Comparison of ENCODE assay signal across 29 cellular contexts in genomic region chr2:67341336-67341735, GRCh38.
"Had no signal": no experiment of that assay in that cellular context is flagged by ENCODE, and none has a peak within 500 bp of the region (broad histone marks: within the 10 kb centered on the region; RNA-seq: fewer than 3 reads in every experiment).

No MANE protein-coding gene starts in this region.

- H3K4me2 ChIP-seq: neural progenitor cell had no signal

- H3K27ac Mint-ChIP-seq: natural killer cell; nephron; neural progenitor cell; progenitor cell of endocrine pancreas; stimulated activated effector memory CD8-positive, alpha-beta T cell treated with anti-CD3 and anti-CD28 coated beads, Interleukin-12 subunit alpha, Interleukin-12 subunit beta, amount 100 ng/mL, for 72 hours; stimulated activated naive B cell treated with anti-CD40 and anti-IgM and Interleukin-4, amounts not matched to agents 10 μg/mL and 1 μg/mL and 100 μg/mL, for 72 hours; stimulated activated naive CD8-positive, alpha-beta T cell treated with anti-CD3 and anti-CD28 coated beads, Interleukin-15, amount 100 ng/mL, for 72 hours; type B pancreatic cell had no signal

- DNase-seq: natural killer cell; occipital lobe; ovary; posterior cingulate gyrus; psoas muscle; right cardiac atrium; right lobe of liver; sigmoid colon; small intestine; stimulated activated CD4-positive, alpha-beta T cell treated with anti-CD3 and anti-CD28 coated beads, Interleukin-15, amount 100 ng/mL, for 24 hours; stimulated activated CD4-positive, alpha-beta T cell treated with anti-CD3 and anti-CD28 coated beads, Interleukin-2, amount 100 ng/mL, for 24 hours; stimulated activated CD4-positive, alpha-beta T cell treated with anti-CD3 and anti-CD28 coated beads, Interleukin-2, amount 100 ng/mL, for 48 hours; stimulated activated CD4-positive, alpha-beta T cell treated with anti-CD3 and anti-CD28 coated beads, Interleukin-4, amount 100 ng/mL, for 24 hours; stimulated activated naive B cell treated with anti-CD40 and anti-IgM and Interleukin-4, amounts not matched to agents 10 μg/mL and 1 μg/mL and 100 μg/mL, for 72 hours; stimulated activated naive CD8-positive, alpha-beta T cell treated with anti-CD3 and anti-CD28 coated beads, Interleukin-15, amount 100 ng/mL, for 72 hours; stimulated activated naive CD8-positive, alpha-beta T cell treated with anti-CD3 and anti-CD28 coated beads, Interleukin-15, Interleukin-2, amounts not matched to agents 100 U/mL and 50 U/mL, for 24 hours; substantia nigra; testis; tibial artery; transverse colon; upper lobe of right lung; uterus had no signal

- FAIRE-seq: small intestine had no signal

- H3K27ac ChIP-seq: neural progenitor cell, ovary, parathyroid adenoma, psoas muscle, right lobe of liver, sigmoid colon, suprapubic skin, testis, tibial artery, transverse colon, upper lobe of right lung, uterus had no signal

- H3K9me3 ChIP-seq: ovary, psoas muscle, right lobe of liver, sigmoid colon, suprapubic skin, testis, tibial artery, transverse colon, upper lobe of right lung, uterus had no signal

- H3K9ac ChIP-seq: neural progenitor cell, parathyroid adenoma had no signal

- H3K4me1 Mint-ChIP-seq: natural killer cell; nephron; neural progenitor cell; stimulated activated effector memory CD8-positive, alpha-beta T cell treated with anti-CD3 and anti-CD28 coated beads, Interleukin-12 subunit alpha, Interleukin-12 subunit beta, amount 100 ng/mL, for 72 hours; stimulated activated naive B cell treated with anti-CD40 and anti-IgM and Interleukin-4, amounts not matched to agents 10 μg/mL and 1 μg/mL and 100 μg/mL, for 72 hours; stimulated activated naive CD8-positive, alpha-beta T cell treated with anti-CD3 and anti-CD28 coated beads, Interleukin-15, amount 100 ng/mL, for 72 hours had no signal

- H3K4me3 ChIP-seq: neural progenitor cell, ovary, psoas muscle, right lobe of liver, sigmoid colon, suprapubic skin, testis, tibial artery, transverse colon, upper lobe of right lung, uterus had no signal

- H3K9me3 Mint-ChIP-seq: neural progenitor cell had no signal

- H3K36me3 ChIP-seq: neural progenitor cell, ovary, right lobe of liver, sigmoid colon, suprapubic skin, tibial artery, transverse colon, upper lobe of right lung, uterus had no signal

- H2AFZ ChIP-seq: neural progenitor cell, parathyroid adenoma had no signal

- H3K79me2 ChIP-seq: parathyroid adenoma had no signal

- H3K27me3 ChIP-seq: neural progenitor cell, ovary, right lobe of liver, sigmoid colon, suprapubic skin, testis, tibial artery, transverse colon, upper lobe of right lung, uterus had no signal

- H3K27me3 Mint-ChIP-seq: stimulated activated naive B cell treated with anti-CD40 and anti-IgM and Interleukin-4, amounts not matched to agents 10 μg/mL and 1 μg/mL and 100 μg/mL, for 72 hours had no signal

- H3K36me3 Mint-ChIP-seq: natural killer cell; neural progenitor cell; stimulated activated effector memory CD8-positive, alpha-beta T cell treated with anti-CD3 and anti-CD28 coated beads, Interleukin-12 subunit alpha, Interleukin-12 subunit beta, amount 100 ng/mL, for 72 hours; stimulated activated naive B cell treated with anti-CD40 and anti-IgM and Interleukin-4, amounts not matched to agents 10 μg/mL and 1 μg/mL and 100 μg/mL, for 72 hours; type B pancreatic cell had no signal

- H3K4me1 ChIP-seq: neural progenitor cell, parathyroid adenoma, psoas muscle, right lobe of liver, sigmoid colon, suprapubic skin, testis, tibial artery, transverse colon, upper lobe of right lung, uterus had no signal

- H3K4me3 Mint-ChIP-seq: natural killer cell; nephron; neural progenitor cell; stimulated activated effector memory CD8-positive, alpha-beta T cell treated with anti-CD3 and anti-CD28 coated beads, Interleukin-12 subunit alpha, Interleukin-12 subunit beta, amount 100 ng/mL, for 72 hours; stimulated activated naive B cell treated with anti-CD40 and anti-IgM and Interleukin-4, amounts not matched to agents 10 μg/mL and 1 μg/mL and 100 μg/mL, for 72 hours; stimulated activated naive CD8-positive, alpha-beta T cell treated with anti-CD3 and anti-CD28 coated beads, Interleukin-15, amount 100 ng/mL, for 72 hours; type B pancreatic cell had no signal
